Comparison of ENCODE assay signal across 12 cellular contexts in genomic region chr7:7159063-7159645, GRCh38. TPM values are rescaled to one million over a fixed set of nuclear protein-coding genes. Genes with fewer than 3 reads are reported as not detected.
A peak's percentile ranks its signal among the peaks of the same experiment; 100 is the strongest.
DNase-seq lines count a peak whose midpoint lies in the region; ATAC-seq, FAIRE-seq and TF ChIP-seq lines count a peak whose summit lies in the region.
"Had no signal": no experiment of that assay in that cellular context is flagged by ENCODE, and none has a peak within 500 bp of the region (broad histone marks: within the 10 kb centered on the region; RNA-seq: fewer than 3 reads in every experiment).

No MANE protein-coding gene starts in this region.

- no peak for TF ChIP-seq CTCF in endothelial cell of umbilical vein (IDR thresholded peaks at IDR 0.05; ENCODE audit: extremely low read depth in 1 of 2, insufficient read depth in 1 of 2, low read depth in 1 of 2, low read length in 2 of 2)

- CTCF ChIA-PET in endothelial cell of umbilical vein (lab: Charles Lee) = no interaction called here

- H2AFZ ChIP-seq in endothelial cell of umbilical vein (ENCODE audit: low read depth, low read length) = no peak overlapping the region

- H3K9ac ChIP-seq in BLaER1 (no peak overlapping the region), endothelial cell of umbilical vein (replicated peaks; ENCODE audit: extremely low read depth, insufficient read depth, low read length) (no peak overlapping the region)

- H3K27ac ChIP-seq in BLaER1 (peak overlapping the region; percentile 72), endothelial cell of umbilical vein (ENCODE audit: insufficient read depth, low read depth, low read length) (no peak overlapping the region)
- H3K27ac ChIP-seq: pancreas had no signal

- H3K4me2 ChIP-seq in BLaER1 = peak overlapping the region; percentile 76
- H3K4me2 ChIP-seq in endothelial cell of umbilical vein (ENCODE audit: insufficient read depth, low read length) = no peak overlapping the region

- intact Hi-C loops in endothelial cell of umbilical vein (cut with micrococcal nuclease) = no loop called here

- H3K9me1 ChIP-seq in endothelial cell of umbilical vein (replicated peaks; ENCODE audit: control insufficient read depth, extremely low read depth, insufficient read depth, low read length) = no peaks in the 10 kb centered on the region

- no TSS peak for BruUV-seq in endothelial cell of umbilical vein (replicated peaks; lab: Mats Ljungman, UMichigan)

- DNase-seq in GM18507 (ENCODE audit: extremely low spot score, insufficient read length, low read depth) = no peak
- peak; percentile 23 to 68 for DNase-seq in NOMO-1 (lab: John Stamatoyannopoulos, UW; ENCODE audit: unreplicated experiment in 2 of 2)
- peak; percentile 3 for DNase-seq in endothelial cell of umbilical vein (ENCODE audit: low read depth, low spot score)
- DNase-seq in HCEC 1CT = no peak
- no peak for DNase-seq in NCI-H1930 (lab: John Stamatoyannopoulos, UW)
- no peak for DNase-seq in stimulated activated CD4-positive, alpha-beta T cell treated with anti-CD3 and anti-CD28 coated beads, Interleukin-4, amount 100 ng/mL, for 24 hours
- DNase-seq: MM.1S, pancreas, trophoblast cell had no signal

- POLR2A ChIA-PET in endothelial cell of umbilical vein (lab: Charles Lee) = no interaction called here

- H3K79me2 ChIP-seq in endothelial cell of umbilical vein (ENCODE audit: control insufficient read depth, insufficient read depth, low read length) = no peaks in the 10 kb centered on the region

- H3K9me3 ChIP-seq in BLaER1 = peaks cover 26% of the 10 kb centered on the region
- no peaks in the 10 kb centered on the region for H3K9me3 ChIP-seq in endothelial cell of umbilical vein (replicated peaks; ENCODE audit: control insufficient read depth, insufficient read depth, low read length)
- H3K9me3 ChIP-seq: pancreas had no signal

- FAIRE-seq in GM18507 (lab: Jason Lieb, UNC) (peak; percentile 12), endothelial cell of umbilical vein (lab: Jason Lieb, UNC) (no peak)
- FAIRE-seq: D721Med, pancreas had no signal

- dilution Hi-C loops in endothelial cell of umbilical vein (cut with MboI; ENCODE audit: extremely low pct_ligation_motif_present, low sequenced_read_pairs) = no loop called here

- no peak for TF ChIP-seq POLR2A in endothelial cell of umbilical vein (IDR thresholded peaks at IDR 0.05; ENCODE audit: low read depth, low read length)

- H4K20me1 ChIP-seq in BLaER1 (no peaks in the 10 kb centered on the region), endothelial cell of umbilical vein (replicated peaks; ENCODE audit: control insufficient read depth, extremely low read depth, insufficient read depth, low read length) (no peaks in the 10 kb centered on the region)

- H3K27me3 ChIP-seq in BLaER1 (no peaks in the 10 kb centered on the region), endothelial cell of umbilical vein (ENCODE audit: control insufficient read depth in 2 of 2, insufficient read depth in 2 of 2, low read length in 2 of 2) (peaks cover 0 to 3% of the 10 kb centered on the region in 2 experiments)
- H3K27me3 ChIP-seq: pancreas had no signal

- H3K4me1 ChIP-seq in BLaER1 (peaks cover 49% of the 10 kb centered on the region), endothelial cell of umbilical vein (ENCODE audit: control insufficient read depth, extremely low read depth, insufficient read depth, low read length) (no peaks in the 10 kb centered on the region)
- H3K4me1 ChIP-seq: pancreas had no signal

- peaks cover 14% of the 10 kb centered on the region; the same call in 1 of the 2 replicates for H3K36me3 ChIP-seq in BLaER1
- no peaks in the 10 kb centered on the region for H3K36me3 ChIP-seq in endothelial cell of umbilical vein (ENCODE audit: control insufficient read depth in 2 of 2, extremely low read depth in 1 of 2, insufficient read depth in 2 of 2, low read length in 2 of 2)
- H3K36me3 ChIP-seq: pancreas had no signal

- H3K4me3 ChIP-seq in BLaER1 (peak overlapping the region; percentile 55), endothelial cell of umbilical vein (replicated peaks in 1 of 3; ENCODE audit: insufficient read depth in 1 of 3, low read depth in 1 of 3, low read length in 3 of 3) (no peak overlapping the region)
- H3K4me3 ChIP-seq: pancreas had no signal

- ATAC-seq in HG03565 (IDR thresholded peaks at IDR 0.05; ENCODE audit: unreplicated experiment) = no peak
- ATAC-seq: pancreas had no signal

TF ChIP-seq in endothelial cell of umbilical vein, 7 proteins besides CTCF, POLR2A, EP300 and RAD21:
- TF ChIP-seq FOS (IDR thresholded peaks at IDR 0.05; ENCODE audit: borderline replicate concordance, insufficient read depth, low read length) (no peak), MAX (IDR thresholded peaks at IDR 0.05; ENCODE audit: insufficient read depth, insufficient read length) (no peak), JUN (IDR thresholded peaks at IDR 0.05; ENCODE audit: borderline replicate concordance, insufficient read depth, insufficient read length, low read depth) (no peak), EZH2 (IDR thresholded peaks at IDR 0.05; ENCODE audit: borderline replicate concordance, low read depth, low read length, severe bottlenecking) (no peak), MYC (IDR thresholded peaks at IDR 0.05; ENCODE audit: low read depth, low read length) (no peak), GATA2 (IDR thresholded peaks at IDR 0.05; ENCODE audit: insufficient read depth, insufficient read length, low read depth, low read length) (no peak), POLR2AphosphoS5 (IDR thresholded peaks at IDR 0.05; ENCODE audit: insufficient read depth, low read depth, low read length) (no peak)

RNA-seq across cellular contexts. Expression of gene C1GALT1, which starts 23.2 kb away (rescaled TPM):
- total RNA-seq in endothelial cell of umbilical vein = 21.9 and 31.1 TPM in 2 replicates
- polyA plus RNA-seq in endothelial cell of umbilical vein = 10.2 and 18.3 TPM in 2 replicates
- 18.9 and 20.3 TPM in 2 replicates for polyA plus RNA-seq in endothelial cell of umbilical vein (2011; cell fraction: cytosol; rRNA removed)
- polyA plus RNA-seq in endothelial cell of umbilical vein (2011; cell fraction: nucleus; rRNA removed) = 18.5 and 32.8 TPM in 2 replicates
- polyA plus RNA-seq in endothelial cell of umbilical vein (2012) = 13.8 and 28.9 TPM in 2 replicates
- 6.5 and 6.9 TPM in 2 replicates for polyA minus RNA-seq in endothelial cell of umbilical vein
- 5.1 TPM for polyA minus RNA-seq in endothelial cell of umbilical vein (2011; cell fraction: cytosol; rRNA and poly(A)+ RNA removed)
- polyA minus RNA-seq in endothelial cell of umbilical vein (2011; cell fraction: nucleus; rRNA and poly(A)+ RNA removed) = 22.3 and 33.3 TPM in 2 replicates

Comparison
In these comparisons a context has a peak if more than half of its experiments do, and no peak if none do; other contexts are left out.
1. DNase-seq: peak in NOMO-1 (2 of 2) and endothelial cell of umbilical vein (single experiment); none in GM18507 (single experiment), HCEC 1CT (single experiment), NCI-H1930 (0 of 2) and stimulated activated CD4-positive, alpha-beta T cell treated with anti-CD3 and anti-CD28 coated beads, Interleukin-4, amount 100 ng/mL, for 24 hours (single experiment).